Comparison of ENCODE assay signal across 9 cellular contexts in the genomic region with DNA sequence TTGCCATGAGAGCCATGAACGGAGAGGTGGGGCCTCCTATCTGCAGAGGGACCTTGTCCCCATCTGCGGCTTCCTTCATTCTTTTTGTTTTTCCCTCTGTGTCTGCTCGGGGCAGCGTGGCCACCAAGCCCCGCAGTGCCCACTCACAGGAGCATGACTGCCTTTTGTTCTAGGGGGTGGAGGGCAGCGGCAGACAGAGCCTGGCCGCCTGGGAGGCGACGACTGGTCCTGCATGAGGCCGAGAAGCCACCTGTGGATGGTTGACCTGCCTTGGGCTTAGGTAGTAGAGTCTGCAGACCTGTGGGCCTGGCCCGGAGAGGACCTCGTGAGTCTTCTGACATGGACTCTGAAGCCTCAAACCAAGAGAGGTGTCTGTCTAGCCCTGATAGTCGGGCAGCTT. TPM values are rescaled to one million over a fixed set of nuclear protein-coding genes. Genes with fewer than 3 reads are reported as not detected.
DNase-seq lines count a peak whose midpoint lies in the region; ATAC-seq, FAIRE-seq and TF ChIP-seq lines count a peak whose summit lies in the region.
"Had no signal": no experiment of that assay in that cellular context is flagged by ENCODE, and none has a peak within 500 bp of the region (broad histone marks: within the 10 kb centered on the region; RNA-seq: fewer than 3 reads in every experiment).

No MANE protein-coding gene starts in this region.

- intact Hi-C loops in heart right ventricle (cut with DNase I) (loop anchor here in 3 of 10 donors (2.0 to 10.0 kb wide), 3 partner anchors 15 to 1341 kb away; a partner anchor contains a TSS), Right ventricle myocardium inferior (cut with DNase I) (loop anchor here (2.0 kb wide), 1 partner anchor 15 kb away; no protein-coding TSS in a partner anchor), GM12878 (cut with micrococcal nuclease; ENCODE audit: unreplicated experiment) (loop anchor here (2.0 kb wide), 1 partner anchor 101 kb away; no protein-coding TSS in a partner anchor), upper lobe of right lung (cut with DNase I) (no loop called here)

- H3K27ac ChIP-seq in heart right ventricle (peak overlapping the region in 7 of 10 donors; percentile 10 to 99 (median 99)), GM12878 (ENCODE audit: control insufficient read depth, insufficient read depth) (peak overlapping the region; percentile 98), lung (ENCODE audit: low read depth in 1 of 2, low read length in 1 of 2) (peak overlapping the region; percentile 93 to 98), upper lobe of right lung (peak overlapping the region; percentile 100)

- DNase-seq in heart right ventricle (no peak), Right ventricle myocardium inferior (ENCODE audit: missing footprints) (no peak), GM12878 (ENCODE audit: low read depth, low spot score) (no peak), lung (ENCODE audit: low spot score) (no peak), upper lobe of right lung (no peak), NCI-H187 treated with DMSO at 0.1 percent for 48 hours (lab: John Stamatoyannopoulos, UW) (no peak)

- peak overlapping the region; percentile 81 for H3K4me2 ChIP-seq in GM12878 (ENCODE audit: control insufficient read depth, insufficient read depth)

- no peak for ATAC-seq in heart right ventricle
- no peak for ATAC-seq in Right ventricle myocardium inferior
- no peak for ATAC-seq in GM12878
- ATAC-seq in lung (ENCODE audit: insufficient read depth, low FRiP score), result no peak
- no peak for ATAC-seq in upper lobe of right lung
- no peak for ATAC-seq in GM21786 (IDR thresholded peaks at IDR 0.05; ENCODE audit: unreplicated experiment)
- no peak for ATAC-seq in HG03520 (IDR thresholded peaks at IDR 0.05; ENCODE audit: unreplicated experiment)

- no TSS peak for BruUV-seq in GM12878 (replicated peaks; lab: Mats Ljungman, UMichigan)

- no peaks in the 10 kb centered on the region for H3K27me3 ChIP-seq in heart right ventricle
- H3K27me3 ChIP-seq in GM12878 (replicated peaks in 1 of 2; ENCODE audit: control insufficient read depth in 2 of 2, insufficient read depth in 2 of 2, low read length in 1 of 2), result no peaks in the 10 kb centered on the region
- no peaks in the 10 kb centered on the region for H3K27me3 ChIP-seq in lung (ENCODE audit: control insufficient read depth, insufficient read depth)
- H3K27me3 ChIP-seq in upper lobe of right lung, result no peaks in the 10 kb centered on the region

- peak; percentile 42 for TF ChIP-seq POLR2A in GM12878 (IDR thresholded peaks at IDR 0.05; ENCODE audit: low read depth, low read length)

- H3K9me3 ChIP-seq in heart right ventricle (no peaks in the 10 kb centered on the region), GM12878 (replicated peaks; ENCODE audit: control insufficient read depth, insufficient read depth, low read length) (no peaks in the 10 kb centered on the region; the same call in 2 of the 3 replicates), lung (ENCODE audit: control insufficient read depth in 2 of 2, insufficient read depth in 1 of 2, low read length in 1 of 2) (peaks cover 0 to 9% of the 10 kb centered on the region in 2 donors), upper lobe of right lung (no peaks in the 10 kb centered on the region)

- H3K9ac ChIP-seq in GM12878 (ENCODE audit: control insufficient read depth, insufficient read depth, low read length), result peak overlapping the region; percentile 94

- no peak for TF ChIP-seq CTCF in heart right ventricle (IDR thresholded peaks at IDR 0.05)
- no peak for TF ChIP-seq CTCF in GM12878 (IDR thresholded peaks at IDR 0.05 in 2 of 3, conservative IDR thresholded peaks at IDR 0.05 in 1 of 3; ENCODE audit: control insufficient read depth in 2 of 3, extremely low read depth in 1 of 3, insufficient read depth in 1 of 3, low read depth in 3 of 3, low read length in 3 of 3)
- TF ChIP-seq CTCF in lung (IDR thresholded peaks at IDR 0.05; ENCODE audit: control extremely low read depth, extremely low read depth), result no peak
- no peak for TF ChIP-seq CTCF in upper lobe of right lung (IDR thresholded peaks at IDR 0.05)

- POLR2A ChIA-PET in GM12878 (lab: Charles Lee), result interaction anchor here (0.6 to 1.7 kb wide), 2 partner anchors 21 to 1116 kb away, joined by 5 read pairs; a partner anchor contains a TSS

- TF ChIP-seq RAD21 in GM12878 (IDR thresholded peaks at IDR 0.05; ENCODE audit: insufficient read depth, low read depth, low read length), result no peak

- SMC1A ChIA-PET in GM12878 (lab: Charles Lee; ENCODE audit: uncharacterized antibody, unreplicated experiment), result interaction anchor here (0.7 kb wide), 1 partner anchor 66 kb away, joined by 3 read pairs; no protein-coding TSS in a partner anchor

- in situ Hi-C loops in GM12878 (cut with MboI), result no loop called here

- peaks cover 24% of the 10 kb centered on the region for H3K79me2 ChIP-seq in GM12878 (ENCODE audit: control insufficient read depth, insufficient read depth, low read length)

- TF ChIP-seq EP300 in GM12878 (IDR thresholded peaks at IDR 0.05; ENCODE audit: borderline replicate concordance in 1 of 2, control insufficient read depth in 1 of 2, low read depth in 2 of 2, low read length in 2 of 2), result no peak

- H3K4me1 ChIP-seq in heart right ventricle (peaks cover 8 to 24% (median 14%) of the 10 kb centered on the region in 9 donors), GM12878 (ENCODE audit: control insufficient read depth, insufficient read depth, low read length) (peaks cover 7% of the 10 kb centered on the region; the same call in 1 of the 2 replicates), lung (ENCODE audit: control insufficient read depth in 2 of 2, insufficient read depth in 2 of 2, low read length in 2 of 2) (no peaks in the 10 kb centered on the region), upper lobe of right lung (peaks cover 10% of the 10 kb centered on the region)

- FAIRE-seq in GM12878 (lab: Jason Lieb, UNC), result no peak
- FAIRE-seq: G401.6 had no signal

- H3K36me3 ChIP-seq in heart right ventricle (peaks cover 0 to 49% (median 30%) of the 10 kb centered on the region in 9 donors), GM12878 (ENCODE audit: control insufficient read depth in 2 of 2, insufficient read depth in 2 of 2, low read length in 1 of 2) (peaks cover 1 to 15% of the 10 kb centered on the region in 2 experiments), lung (ENCODE audit: control insufficient read depth in 2 of 2, insufficient read depth in 2 of 2, low read length in 2 of 2) (peaks cover 8 to 13% of the 10 kb centered on the region in 2 donors), upper lobe of right lung (peaks cover 41% of the 10 kb centered on the region)

- H3K4me3 ChIP-seq in heart right ventricle (peak overlapping the region in 9 of 10 donors; percentile 56 to 87 (median 78)), GM12878 (peak overlapping the region; percentile 75), lung (peak overlapping the region; percentile 67), upper lobe of right lung (peak overlapping the region; percentile 72)

- H4K20me1 ChIP-seq in GM12878 (ENCODE audit: control insufficient read depth, insufficient read depth), result no peaks in the 10 kb centered on the region

- RAD21 ChIA-PET in GM12878 (lab: Charles Lee; ENCODE audit: unreplicated experiment), result interaction anchor here (0.8 to 1.6 kb wide), 2 partner anchors 21 to 101 kb away, joined by 3 to 5 read pairs; a partner anchor contains a TSS

- H2AFZ ChIP-seq in GM12878 (ENCODE audit: control insufficient read depth, low read depth, low read length), result no peak overlapping the region

- 60 to 69% methylated on average over 13 of the region's 13 CpGs for WGBS in heart right ventricle, 2 donors
- WGBS in GM12878 (ENCODE audit: insufficient coverage, insufficient replicate concordance, low lambda C conversion rate, missing lambda C conversion rate), result 18% methylated on average over 13 of the region's 13 CpGs
- 76 to 89% methylated on average over 13 of the region's 13 CpGs for WGBS in lung, 2 donors

- CTCF ChIA-PET in GM12878 (lab: Yijun Ruan, JAX), result interaction anchor here (3.2 kb wide), 1 partner anchor 102 kb away, joined by 19 read pairs; no protein-coding TSS in a partner anchor

RNA-seq across cellular contexts. Expression of a gene that starts 1.4 kb away (rescaled TPM):
- total RNA-seq in heart right ventricle (100 to 1,000 TPM in 8 of 10 donors, 10 to 100 TPM in 2; 60.0 to 204 (median 111) TPM), Right ventricle myocardium inferior (113 TPM), GM12878 (2014; rRNA removed) (330 and 346 TPM in 2 replicates), GM12878 (2014; rRNA removed; fragmentation: Illumina TruSeq; extraction: Trizol) (398 and 417 TPM in 2 replicates), GM12878 (2021) (269 and 304 TPM in 2 replicates), lung (100 to 1,000 TPM; 117 to 346 TPM), upper lobe of right lung (170 TPM)
- polyA plus RNA-seq in heart right ventricle (100 to 1,000 TPM in 1 of 2 donors, 10 to 100 TPM in 1; 99.6 to 127 TPM), GM12878 (2011; rRNA removed) (174 and 221 TPM in 2 replicates), GM12878 (2014; fragmentation: Illumina TruSeq; extraction: Trizol) (435 and 467 TPM in 2 replicates), GM12878 (2014; fragmentation: Nextera tagmentation; extraction: Ambion mirVana) (100 to 1,000 TPM; 170 to 179 TPM), GM12878 (2014; rRNA removed) (385 and 405 TPM in 2 replicates), GM12878 (2016; fragmentation: Nextera tagmentation; extraction: Ambion mirVana) (100 to 1,000 TPM; 209 to 213 TPM), lung (100 to 1,000 TPM; 211 to 223 TPM)
- 140 and 144 TPM in 2 replicates for total RNA-seq in GM12878 (2013; cell fraction: nucleolus; rRNA removed)
- 227 TPM for polyA plus RNA-seq in GM12878 (2011; ENCODE audit: low read depth)
- polyA plus RNA-seq in GM12878 (2011; cell fraction: cytosol; rRNA removed), result 116 and 147 TPM in 2 replicates
- polyA plus RNA-seq in GM12878 (2011; cell fraction: nucleus; rRNA removed), result 135 and 166 TPM in 2 replicates
- polyA plus RNA-seq in GM12878 (2012), result 207 and 257 TPM in 2 replicates
- 171 and 172 TPM in 2 replicates for polyA minus RNA-seq in GM12878 (2011; rRNA and poly(A)+ RNA removed)
- 49.4 and 51.5 TPM in 2 replicates for polyA minus RNA-seq in GM12878 (2011; cell fraction: cytosol; rRNA and poly(A)+ RNA removed)
- 75.9 and 125 TPM in 2 replicates for polyA minus RNA-seq in GM12878 (2011; cell fraction: nucleus; rRNA and poly(A)+ RNA removed)

RNA-seq across cellular contexts. Expression of a gene that starts 21.6 kb away (rescaled TPM):
- total RNA-seq in heart right ventricle (100 to 1,000 TPM; 121 to 176 (median 157) TPM), Right ventricle myocardium inferior (170 TPM), GM12878 (2014; rRNA removed) (51.1 and 52.0 TPM in 2 replicates), GM12878 (2014; rRNA removed; fragmentation: Illumina TruSeq; extraction: Trizol) (16.3 and 17.2 TPM in 2 replicates), GM12878 (2021) (49.5 and 54.3 TPM in 2 replicates), lung (100 to 1,000 TPM in 1 of 2 donors, 10 to 100 TPM in 1; 50.7 to 182 TPM), upper lobe of right lung (121 TPM)
- polyA plus RNA-seq in heart right ventricle (100 to 1,000 TPM; 292 to 352 TPM), GM12878 (2011; rRNA removed) (11.8 and 19.6 TPM in 2 replicates), GM12878 (2014; fragmentation: Illumina TruSeq; extraction: Trizol) (3.9 and 19.8 TPM in 2 replicates), GM12878 (2014; fragmentation: Nextera tagmentation; extraction: Ambion mirVana) (10 to 100 TPM in 1 of 2 experiments, 1 to 10 TPM in 1; 6.9 to 20.1 TPM), GM12878 (2014; rRNA removed) (37.6 and 52.1 TPM in 2 replicates), GM12878 (2016; fragmentation: Nextera tagmentation; extraction: Ambion mirVana) (10 to 100 TPM; 44.6 to 62.7 TPM), lung (100 to 1,000 TPM; 156 to 175 TPM)
- 38.3 and 49.7 TPM in 2 replicates for total RNA-seq in GM12878 (2013; cell fraction: nucleolus; rRNA removed)
- polyA plus RNA-seq in GM12878 (2011; ENCODE audit: low read depth), result 18.0 TPM
- 64.8 and 77.2 TPM in 2 replicates for polyA plus RNA-seq in GM12878 (2011; cell fraction: cytosol; rRNA removed)
- 191 and 250 TPM in 2 replicates for polyA plus RNA-seq in GM12878 (2011; cell fraction: nucleus; rRNA removed)
- polyA plus RNA-seq in GM12878 (2012), result 64.4 and 133 TPM in 2 replicates
- 18.4 and 45.3 TPM in 2 replicates for polyA minus RNA-seq in GM12878 (2011; rRNA and poly(A)+ RNA removed)
- 13.3 and 19.9 TPM in 2 replicates for polyA minus RNA-seq in GM12878 (2011; cell fraction: cytosol; rRNA and poly(A)+ RNA removed)
- 15.0 and 31.8 TPM in 2 replicates for polyA minus RNA-seq in GM12878 (2011; cell fraction: nucleus; rRNA and poly(A)+ RNA removed)

RNA-seq across cellular contexts. Expression of a gene that starts 36.1 kb away (rescaled TPM):
- total RNA-seq in heart right ventricle (10 to 100 TPM; 14.7 to 22.6 (median 18.7) TPM), Right ventricle myocardium inferior (20.5 TPM), GM12878 (2014; rRNA removed) (8.0 and 8.3 TPM in 2 replicates), GM12878 (2014; rRNA removed; fragmentation: Illumina TruSeq; extraction: Trizol) (2.0 and 2.7 TPM in 2 replicates), GM12878 (2021) (17.3 and 20.6 TPM in 2 replicates), lung (10 to 100 TPM in 1 of 2 donors, 1 to 10 TPM in 1; 8.2 to 15.2 TPM), upper lobe of right lung (14.6 TPM)
- polyA plus RNA-seq in heart right ventricle (10 to 100 TPM in 1 of 2 donors, 1 to 10 TPM in 1; 6.1 to 11.1 TPM), GM12878 (2011; rRNA removed) (3.6 and 9.6 TPM in 2 replicates), GM12878 (2014; fragmentation: Illumina TruSeq; extraction: Trizol) (7.0 and 10.4 TPM in 2 replicates), GM12878 (2014; fragmentation: Nextera tagmentation; extraction: Ambion mirVana) (1 to 10 TPM in 1 of 2 experiments, under 1 TPM in 1; 0.79 to 2.3 TPM), GM12878 (2014; rRNA removed) (13.5 and 13.8 TPM in 2 replicates), GM12878 (2016; fragmentation: Nextera tagmentation; extraction: Ambion mirVana) (10 to 100 TPM; 11.3 to 11.6 TPM), lung (10 to 100 TPM in 1 of 2 donors, 1 to 10 TPM in 1; 5.6 to 12.1 TPM)
- 12.4 and 13.6 TPM in 2 replicates for total RNA-seq in GM12878 (2013; cell fraction: nucleolus; rRNA removed)
- 9.3 TPM for polyA plus RNA-seq in GM12878 (2011; ENCODE audit: low read depth)
- polyA plus RNA-seq in GM12878 (2011; cell fraction: cytosol; rRNA removed), result 14.6 and 15.2 TPM in 2 replicates
- 23.3 and 30.6 TPM in 2 replicates for polyA plus RNA-seq in GM12878 (2011; cell fraction: nucleus; rRNA removed)
- 18.8 and 19.5 TPM in 2 replicates for polyA plus RNA-seq in GM12878 (2012)
- polyA minus RNA-seq in GM12878 (2011; rRNA and poly(A)+ RNA removed), result 9.7 and 12.3 TPM in 2 replicates
- polyA minus RNA-seq in GM12878 (2011; cell fraction: cytosol; rRNA and poly(A)+ RNA removed), result 3.1 and 5.7 TPM in 2 replicates
- polyA minus RNA-seq in GM12878 (2011; cell fraction: nucleus; rRNA and poly(A)+ RNA removed), result 4.8 and 8.2 TPM in 2 replicates

RNA-seq across cellular contexts. Expression of a gene that starts 54.0 kb away (rescaled TPM):
- total RNA-seq in heart right ventricle, result 10 to 100 TPM; 35.1 to 76.0 (median 54.2) TPM
- 100 to 1,000 TPM in 1 of 2 donors, 10 to 100 TPM in 1; 96.9 to 128 TPM for polyA plus RNA-seq in heart right ventricle
- 54.1 TPM for total RNA-seq in Right ventricle myocardium inferior
- 38.1 and 42.3 TPM in 2 replicates for total RNA-seq in GM12878 (2013; cell fraction: nucleolus; rRNA removed)
- total RNA-seq in GM12878 (2014; rRNA removed), result 159 and 169 TPM in 2 replicates
- 169 and 174 TPM in 2 replicates for total RNA-seq in GM12878 (2014; rRNA removed; fragmentation: Illumina TruSeq; extraction: Trizol)
- 154 and 170 TPM in 2 replicates for total RNA-seq in GM12878 (2021)
- polyA plus RNA-seq in GM12878 (2011; ENCODE audit: low read depth), result 95.3 TPM
- polyA plus RNA-seq in GM12878 (2011; rRNA removed), result 69.5 and 125 TPM in 2 replicates
- polyA plus RNA-seq in GM12878 (2011; cell fraction: cytosol; rRNA removed), result 248 and 252 TPM in 2 replicates
- 145 and 191 TPM in 2 replicates for polyA plus RNA-seq in GM12878 (2011; cell fraction: nucleus; rRNA removed)
- 113 and 128 TPM in 2 replicates for polyA plus RNA-seq in GM12878 (2012)
- 126 and 163 TPM in 2 replicates for polyA plus RNA-seq in GM12878 (2014; fragmentation: Illumina TruSeq; extraction: Trizol)
- 100 to 1,000 TPM; 364 to 628 TPM for polyA plus RNA-seq in GM12878 (2014; fragmentation: Nextera tagmentation; extraction: Ambion mirVana)
- 183 and 185 TPM in 2 replicates for polyA plus RNA-seq in GM12878 (2014; rRNA removed)
- 100 to 1,000 TPM; 242 to 263 TPM for polyA plus RNA-seq in GM12878 (2016; fragmentation: Nextera tagmentation; extraction: Ambion mirVana)
- polyA minus RNA-seq in GM12878 (2011; rRNA and poly(A)+ RNA removed), result 180 and 246 TPM in 2 replicates
- polyA minus RNA-seq in GM12878 (2011; cell fraction: cytosol; rRNA and poly(A)+ RNA removed), result 67.8 and 83.2 TPM in 2 replicates
- polyA minus RNA-seq in GM12878 (2011; cell fraction: nucleus; rRNA and poly(A)+ RNA removed), result 26.2 and 38.9 TPM in 2 replicates
- total RNA-seq in lung, result 100 to 1,000 TPM in 1 of 2 donors, 10 to 100 TPM in 1; 41.5 to 154 TPM
- polyA plus RNA-seq in lung, result 100 to 1,000 TPM; 162 to 254 TPM
- total RNA-seq in upper lobe of right lung, result 93.4 TPM
